ENCODE assay signal across 8 cellular contexts in genomic region chr18:5294113-5294617, GRCh38. TPM values are rescaled to one million over a fixed set of nuclear protein-coding genes. Genes with fewer than 3 reads are reported as not detected.
DNase-seq lines count a peak whose midpoint lies in the region; ATAC-seq, FAIRE-seq and TF ChIP-seq lines count a peak whose summit lies in the region.

No MANE protein-coding gene starts in this region.

- DNase-seq in Right ventricle myocardium inferior (ENCODE audit: missing footprints) = peak; percentile 75
- no peak for DNase-seq in left ventricle myocardium superior
- DNase-seq in activated B cell treated with CpG ODN at 0.5 μM for 24 hours = no peak
- DNase-seq in fibroblast of mammary gland (ENCODE audit: low read depth) = peak; percentile 34
- peak in 5 of 6 donors; percentile 66 to 76 (median 75) for DNase-seq in pancreas
- no peak for DNase-seq in kidney tubule cell (ENCODE audit: low spot score)

- no peaks in the 10 kb centered on the region for H3K27me3 Mint-ChIP-seq in activated B cell treated with CpG ODN at 0.5 μM for 24 hours

- no peak for ATAC-seq in Right ventricle myocardium inferior
- no peak for ATAC-seq in left ventricle myocardium superior
- no peak for ATAC-seq in activated B cell treated with CpG ODN at 0.5 μM for 24 hours (ENCODE audit: low read depth)
- ATAC-seq in pancreas = peak in 3 of 4 donors; percentile 8 to 13 (median 12)
- ATAC-seq in HG03571 (IDR thresholded peaks at IDR 0.05; ENCODE audit: unreplicated experiment) = no peak
- no peak for ATAC-seq in GM21447 (IDR thresholded peaks at IDR 0.05; ENCODE audit: unreplicated experiment)

- POLR2A ChIA-PET in activated B cell treated with CpG ODN at 0.5 μM for 24 hours (lab: Charles Lee) = interaction anchor here (0.7 to 4.9 kb wide), 6 partner anchors 12 to 119 kb away, joined by 3 to 195 read pairs (median 7); no protein-coding TSS in a partner anchor

- peaks cover 0 to 13% (median 9%) of the 10 kb centered on the region in 3 donors for H3K36me3 ChIP-seq in pancreas

- H3K4me3 ChIP-seq in fibroblast of mammary gland (ENCODE audit: control insufficient read depth, low read depth, low read length) (peak overlapping the region; percentile 77), pancreas (peak overlapping the region; percentile 63 to 90 (median 82))

- TF ChIP-seq CTCF in activated B cell treated with CpG ODN at 0.5 μM for 24 hours (IDR thresholded peaks at IDR 0.05) (no peak), fibroblast of mammary gland (conservative IDR thresholded peaks at IDR 0.05; ENCODE audit: control insufficient read depth, insufficient read depth, low read depth, low read length) (no peak), pancreas (IDR thresholded peaks at IDR 0.05) (no peak)

- peaks cover 26% of the 10 kb centered on the region for H3K36me3 Mint-ChIP-seq in activated B cell treated with CpG ODN at 0.5 μM for 24 hours (ENCODE audit: low read depth)

- H3K27ac ChIP-seq in pancreas = peak overlapping the region; percentile 94 to 99 (median 98)

- no peaks in the 10 kb centered on the region for H3K9me3 Mint-ChIP-seq in activated B cell treated with CpG ODN at 0.5 μM for 24 hours

- H3K4me1 ChIP-seq in pancreas = peaks cover 0 to 14% (median 11%) of the 10 kb centered on the region in 3 donors

- CTCF ChIA-PET in activated B cell treated with CpG ODN at 0.5 μM for 24 hours (lab: Charles Lee) = interaction anchor here (4.4 kb wide), 1 partner anchor 56 kb away, joined by 34 read pairs; no protein-coding TSS in a partner anchor

- no peaks in the 10 kb centered on the region for H3K9me3 ChIP-seq in pancreas

- FAIRE-seq in pancreas (lab: Jason Lieb, UNC) = no peak

- intact Hi-C loops in Right ventricle myocardium inferior (cut with DNase I) (loop anchor here (10.0 kb wide), 1 partner anchor 1849 kb away; no protein-coding TSS in a partner anchor), left ventricle myocardium superior (cut with micrococcal nuclease) (loop anchor here (2.0 kb wide), 1 partner anchor 55 kb away; no protein-coding TSS in a partner anchor), activated B cell treated with CpG ODN at 0.5 μM for 24 hours (cut with micrococcal nuclease) (loop anchor here (2.0 kb wide), 2 partner anchors 119 to 1121 kb away; partner anchors contain the start of gene L3MBTL4), pancreas (cut with DNase I) (loop anchor here in 1 of 3 donors (5.0 kb wide), 1 partner anchor 52 kb away; no protein-coding TSS in a partner anchor)

- peaks cover 29% of the 10 kb centered on the region for H3K4me1 Mint-ChIP-seq in activated B cell treated with CpG ODN at 0.5 μM for 24 hours

- H3K4me3 Mint-ChIP-seq in activated B cell treated with CpG ODN at 0.5 μM for 24 hours = peak overlapping the region; percentile 90

- 30 to 36% methylated on average over 9 of the region's 9 CpGs for WGBS in pancreas, 2 donors

- no peaks in the 10 kb centered on the region for H3K27me3 ChIP-seq in pancreas

- H3K27ac Mint-ChIP-seq in activated B cell treated with CpG ODN at 0.5 μM for 24 hours = peak overlapping the region; percentile 94

RNA-seq across cellular contexts. Expression of gene ZBTB14, which starts 1.4 kb away (rescaled TPM):
- 8.5 TPM for total RNA-seq in Right ventricle myocardium inferior
- 8.5 TPM for total RNA-seq in left ventricle myocardium superior
- total RNA-seq in activated B cell treated with CpG ODN at 0.5 μM for 24 hours = 19.4 and 20.9 TPM in 2 replicates
- total RNA-seq in pancreas = 1 to 10 TPM; 4.8 to 7.9 (median 6.8) TPM
- 1 to 10 TPM; 3.6 to 7.7 TPM for polyA plus RNA-seq in pancreas

Comparison
In these comparisons a context has a peak if more than half of its experiments do, and no peak if none do; other contexts are left out.
1. DNase-seq: peak in Right ventricle myocardium inferior (single experiment), fibroblast of mammary gland (single experiment) and pancreas (5 of 6); none in left ventricle myocardium superior (single experiment), activated B cell treated with CpG ODN at 0.5 μM for 24 hours (single experiment) and kidney tubule cell (single experiment).
2. ATAC-seq: peak in pancreas (3 of 4); none in Right ventricle myocardium inferior (single experiment), left ventricle myocardium superior (single experiment), activated B cell treated with CpG ODN at 0.5 μM for 24 hours (single experiment), HG03571 (single experiment) and GM21447 (single experiment).